ENCODE assay signal across 1 cellular context in the genomic region with DNA sequence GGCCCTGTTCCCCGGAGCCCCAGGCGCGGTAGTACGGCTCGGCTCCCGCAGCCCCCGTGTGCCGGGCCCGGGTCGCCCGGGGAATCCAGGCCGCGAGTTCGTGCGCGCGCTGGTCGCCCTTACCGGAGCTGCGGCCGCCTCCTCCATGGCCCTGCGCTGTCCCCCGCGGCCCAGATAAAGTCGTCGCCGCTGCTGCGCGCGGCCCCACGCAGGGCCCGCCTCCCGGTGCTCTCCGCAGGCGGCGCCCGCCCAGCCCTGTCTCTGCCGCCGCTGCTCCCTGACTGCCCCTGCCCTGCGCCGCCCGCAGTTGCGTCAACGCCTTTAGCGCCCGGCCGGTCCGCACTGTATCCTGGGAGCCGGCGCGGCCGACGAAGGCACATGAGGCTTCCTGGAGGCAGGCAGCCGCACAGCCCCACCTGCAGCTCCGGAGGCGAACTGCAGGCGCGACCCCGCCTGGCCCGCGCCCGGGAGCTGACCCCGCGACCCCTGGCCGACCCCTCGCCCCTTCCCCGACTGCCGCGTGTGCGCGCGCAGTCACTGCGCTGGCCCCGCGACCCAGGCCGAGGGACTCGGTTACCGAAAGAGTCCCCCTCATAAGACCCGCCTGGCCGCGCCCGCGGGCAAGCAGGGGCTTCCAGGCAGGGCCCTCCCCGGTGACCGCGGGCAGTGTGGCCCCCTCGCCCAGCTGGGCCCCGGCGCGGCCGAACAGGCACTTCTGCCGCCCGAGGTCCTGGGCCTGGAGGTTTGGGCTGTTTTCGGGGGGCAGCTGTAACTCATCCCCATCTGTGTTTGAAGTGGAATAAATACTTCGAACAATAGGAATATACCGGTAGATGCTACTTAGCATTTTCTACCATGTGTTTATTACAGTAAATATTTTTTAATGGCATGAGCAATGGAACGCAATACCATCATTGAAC.
TF ChIP-seq lines count a peak whose summit lies in the region.

No MANE protein-coding gene starts in this region.

TF ChIP-seq in SK-N-SH treated with all-trans-retinoic acid at 6 μM for 48 hours, 23 proteins besides CTCF, POLR2A, EP300 and RAD21 (continued from another document):
- TF ChIP-seq TCF4 (CRISPR knock-in tag; IDR thresholded peaks at IDR 0.05; ENCODE audit: borderline replicate concordance): no peak
- peak; percentile 75; the same call in 1 of the 2 replicates for TF ChIP-seq ZFP3 (CRISPR knock-in tag; IDR thresholded peaks at IDR 0.05)
- 0 out of 2 replicates have a peak, but pooled peaks have one; percentile 55 for TF ChIP-seq BACH2 (CRISPR knock-in tag; IDR thresholded peaks at IDR 0.05; ENCODE audit: borderline replicate concordance)
- no peak for TF ChIP-seq ZC3H10 (CRISPR knock-in tag; IDR thresholded peaks at IDR 0.05)
- peak; percentile 9; the same call in 1 of the 2 replicates for TF ChIP-seq ZNF70 (CRISPR knock-in tag; IDR thresholded peaks at IDR 0.05)
- TF ChIP-seq RARB (CRISPR knock-in tag; IDR thresholded peaks at IDR 0.05): no peak
- TF ChIP-seq ZNF8 (CRISPR knock-in tag; IDR thresholded peaks at IDR 0.05): no peak
- TF ChIP-seq GLIS3 (CRISPR knock-in tag; IDR thresholded peaks at IDR 0.05): peak; percentile 6; the same call in 1 of the 2 replicates
- no peak for TF ChIP-seq CSRNP3 (CRISPR knock-in tag; IDR thresholded peaks at IDR 0.05)
- TF ChIP-seq PPARA (CRISPR knock-in tag; IDR thresholded peaks at IDR 0.05; ENCODE audit: borderline replicate concordance): no peak
- TF ChIP-seq ZNF565 (CRISPR knock-in tag; conservative IDR thresholded peaks at IDR 0.05; ENCODE audit: low read depth): no peak
